ENCODE assay signal across 25 cellular contexts in genomic region chr19:28486934-28487333, GRCh38.
"Had no signal": no experiment of that assay in that cellular context is flagged by ENCODE, and none has a peak within 500 bp of the region (broad histone marks: within the 10 kb centered on the region; RNA-seq: fewer than 3 reads in every experiment).

No MANE protein-coding gene starts in this region.

- H3K4me3 ChIP-seq: ascending aorta, body of pancreas, Peyer's patch, SJSA1 had no signal

- ATAC-seq: activated CD8-positive, alpha-beta memory T cell treated with anti-CD3 and anti-CD28 coated beads, Interleukin-2, amount 10 ng/mL, durations not matched to agents 7 days and 5 days; body of pancreas; SK-N-SH treated with all-trans-retinoic acid at 6 μM for 48 hours had no signal

- H3K4me1 ChIP-seq: ascending aorta, body of pancreas, Peyer's patch, SJSA1 had no signal

- H3K36me3 ChIP-seq: ascending aorta, Peyer's patch, SJSA1 had no signal

- H3K27ac ChIP-seq: ascending aorta, body of pancreas, Peyer's patch, SJSA1 had no signal

- H3K27me3 ChIP-seq: ascending aorta, body of pancreas, Peyer's patch, SJSA1 had no signal

- H3K9me3 ChIP-seq: ascending aorta, body of pancreas, Peyer's patch, SJSA1 had no signal

- DNase-seq: activated B cell treated with CpG ODN at 0.5 μM for 24 hours; activated CD4-positive, alpha-beta T cell treated with anti-CD3 and anti-CD28 coated beads for 1 hour; activated CD4-positive, alpha-beta T cell treated with anti-CD3 and anti-CD28 coated beads, Interleukin-2, amount 10 ng/mL, durations not matched to agents 24 days and 14 days; activated CD4-positive, alpha-beta T cell treated with anti-CD3 and anti-CD28 coated beads, Interleukin-2, amount 50 U/mL, for 48 hours; activated CD8-positive, alpha-beta memory T cell treated with anti-CD3 and anti-CD28 coated beads, Interleukin-2, amount 10 ng/mL, durations not matched to agents 7 days and 5 days; activated effector memory CD4-positive, alpha-beta T cell treated with Interleukin-2 at 50 U/mL for 16 hours; activated naive CD4-positive, alpha-beta T cell; activated T-cell treated with anti-CD3 and anti-CD28 coated beads, Interleukin-2, amount 50 U/mL, for 24 hours; amniotic stem cell; body of pancreas; central memory CD4-positive, alpha-beta T cell; KG1; NCI-H1092 treated with DMSO at 0.1 percent for 48 hours; NCI-H1417 treated with DMSO at 0.1 percent for 48 hours; NCI-H1694; NCI-H2029; NCI-H446; NCI-H524; NCI-H748 treated with DMSO at 0.1 percent for 48 hours; Peyer's patch; SHP77; T-helper 9 cell had no signal
